Comparison of ENCODE assay signal across 14 cellular contexts in genomic region chrX:111854778-111855490, GRCh38. TPM values are rescaled to one million over a fixed set of nuclear protein-coding genes. Genes with fewer than 3 reads are reported as not detected.
DNase-seq lines count a peak whose midpoint lies in the region; ATAC-seq and TF ChIP-seq lines count a peak whose summit lies in the region.
"Had no signal": no experiment of that assay in that cellular context is flagged by ENCODE, and none has a peak within 500 bp of the region (broad histone marks: within the 10 kb centered on the region; RNA-seq: fewer than 3 reads in every experiment).

No MANE protein-coding gene starts in this region.

- H3K36me3 Mint-ChIP-seq in Calu3 (ENCODE audit: insufficient read depth, unreplicated experiment): no peaks in the 10 kb centered on the region
- H3K36me3 Mint-ChIP-seq: T-cell had no signal

- intact Hi-C loops in Calu3 (cut with micrococcal nuclease; ENCODE audit: unreplicated experiment) (no loop called here), sciatic nerve (cut with DNase I) (no loop called here)

- H3K4me3 Mint-ChIP-seq in Calu3 (ENCODE audit: low read depth, unreplicated experiment): peak overlapping the region; percentile 40
- H3K4me3 Mint-ChIP-seq: HFFc6, nephron progenitor cell, T-cell had no signal

- H3K27me3 Mint-ChIP-seq in Calu3 (ENCODE audit: unreplicated experiment): no peaks in the 10 kb centered on the region

- TF ChIP-seq CTCF in Calu3 (IDR thresholded peaks at IDR 0.05; ENCODE audit: unreplicated experiment) (no peak), GM10248 (IDR thresholded peaks at IDR 0.05; ENCODE audit: control extremely low read depth, extremely low read depth, low read depth, missing control alignments) (no peak)

- no peak for ATAC-seq in sciatic nerve
- ATAC-seq: T-cell had no signal

- CTCF ChIA-PET in Calu3 (lab: Charles Lee): interaction anchor here (0.6 to 0.9 kb wide), 4 partner anchors 14 to 174 kb away, joined by 3 to 4 read pairs (median 3); partner anchors contain the start of gene ALG13
- CTCF ChIA-PET in HEK293T (lab: Yijun Ruan, JAX): interaction anchor here (1.3 kb wide), 1 partner anchor 15 kb away, joined by 3 read pairs; no protein-coding TSS in a partner anchor
- CTCF ChIA-PET in GM10248 (lab: Yijun Ruan, JAX): interaction anchor here (0.9 kb wide), 1 partner anchor 15 kb away, joined by 3 read pairs; no protein-coding TSS in a partner anchor

- POLR2A ChIA-PET in HEK293T (lab: Yijun Ruan, JAX): no interaction called here
- POLR2A ChIA-PET in GM10248 (lab: Yijun Ruan, JAX): no interaction called here

- H3K4me1 Mint-ChIP-seq in Calu3 (ENCODE audit: low read depth, unreplicated experiment): peaks cover 25% of the 10 kb centered on the region
- H3K4me1 Mint-ChIP-seq: T-cell had no signal

- BruUV-seq in Calu3 (replicated peaks; lab: Mats Ljungman, UMichigan): no TSS peak

- peaks cover 3% of the 10 kb centered on the region for H3K9me3 Mint-ChIP-seq in Calu3 (ENCODE audit: low read depth, unreplicated experiment)
- H3K9me3 Mint-ChIP-seq: HFFc6, nephron progenitor cell had no signal

- DNase-seq in Calu3 (peak; percentile 47), HEK293T (ENCODE audit: extremely low spot score) (peak; percentile 39), SW480 (ENCODE audit: low spot score) (peak; percentile 9), iPS-NIHi11 (ENCODE audit: low spot score) (peak; percentile 21), sciatic nerve (ENCODE audit: low spot score) (no peak), GM10248 (ENCODE audit: extremely low spot score) (no peak)
- no peak for DNase-seq in activated CD4-positive, CD25-positive, alpha-beta regulatory T cell treated with anti-CD3 and anti-CD28 coated beads, Interleukin-2, amount 50 U/mL, for 72 hours
- no peak for DNase-seq in stimulated activated CD4-positive, alpha-beta T cell treated with anti-CD3 and anti-CD28 coated beads, Interleukin-15, amount 100 ng/mL, for 24 hours
- DNase-seq: activated effector memory CD4-positive, alpha-beta T cell treated with Interleukin-2 at 50 U/mL for 16 hours; HFFc6; NCI-H1694 treated with DMSO at 0.1 percent for 48 hours; nephron progenitor cell; T-cell had no signal

- H3K27ac Mint-ChIP-seq in Calu3 (ENCODE audit: unreplicated experiment): peak overlapping the region; percentile 53
- H3K27ac Mint-ChIP-seq: HFFc6, nephron progenitor cell, T-cell had no signal

TF ChIP-seq in HEK293T, 16 proteins besides CTCF, POLR2A, EP300 and RAD21:
- TF ChIP-seq LEF1 (IDR thresholded peaks at IDR 0.05; ENCODE audit: borderline replicate concordance) (no peak), SP1 (IDR thresholded peaks at IDR 0.05) (no peak), FOXA1 (IDR thresholded peaks at IDR 0.05) (no peak), BHLHE40 (IDR thresholded peaks at IDR 0.05; ENCODE audit: borderline replicate concordance) (no peak), ZNF384 (IDR thresholded peaks at IDR 0.05) (no peak), ELF4 (IDR thresholded peaks at IDR 0.05) (no peak), NFRKB (IDR thresholded peaks at IDR 0.05) (no peak), CTBP1 (IDR thresholded peaks at IDR 0.05; ENCODE audit: borderline replicate concordance) (no peak), FOXK2 (IDR thresholded peaks at IDR 0.05) (no peak), HDGF (IDR thresholded peaks at IDR 0.05; ENCODE audit: borderline replicate concordance) (no peak), ARNT (IDR thresholded peaks at IDR 0.05) (no peak), FOXM1 (IDR thresholded peaks at IDR 0.05; ENCODE audit: borderline replicate concordance) (no peak), L3MBTL2 (conservative IDR thresholded peaks at IDR 0.05) (no peak), SUZ12 (IDR thresholded peaks at IDR 0.05) (no peak)
- TF ChIP-seq, protein P1, sequence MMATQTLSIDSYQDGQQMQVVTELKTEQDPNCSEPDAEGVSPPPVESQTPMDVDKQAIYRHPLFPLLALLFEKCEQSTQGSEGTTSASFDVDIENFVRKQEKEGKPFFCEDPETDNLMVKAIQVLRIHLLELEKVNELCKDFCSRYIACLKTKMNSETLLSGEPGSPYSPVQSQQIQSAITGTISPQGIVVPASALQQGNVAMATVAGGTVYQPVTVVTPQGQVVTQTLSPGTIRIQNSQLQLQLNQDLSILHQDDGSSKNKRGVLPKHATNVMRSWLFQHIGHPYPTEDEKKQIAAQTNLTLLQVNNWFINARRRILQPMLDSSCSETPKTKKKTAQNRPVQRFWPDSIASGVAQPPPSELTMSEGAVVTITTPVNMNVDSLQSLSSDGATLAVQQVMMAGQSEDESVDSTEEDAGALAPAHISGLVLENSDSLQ (IDR thresholded peaks at IDR 0.05): no peak

RNA-seq across cellular contexts. Expression of gene TRPC5OS, which starts 21.0 kb away (rescaled TPM):
- total RNA-seq in Calu3 (2022): not detected in 2 replicates
- total RNA-seq in sciatic nerve: not detected
- total RNA-seq: HFFc6, liver had no signal

Comparison
In these comparisons a context has a peak if more than half of its experiments do, and no peak if none do; other contexts are left out.
1. DNase-seq: peak in Calu3 (single experiment), HEK293T (single experiment), SW480 (single experiment) and iPS-NIHi11 (single experiment); none in sciatic nerve (single experiment), activated CD4-positive, CD25-positive, alpha-beta regulatory T cell treated with anti-CD3 and anti-CD28 coated beads, Interleukin-2, amount 50 U/mL, for 72 hours (single experiment), GM10248 (single experiment) and stimulated activated CD4-positive, alpha-beta T cell treated with anti-CD3 and anti-CD28 coated beads, Interleukin-15, amount 100 ng/mL, for 24 hours (single experiment).